Comparison of ENCODE assay signal across 8 cellular contexts in genomic region chr3:58237238-58237939, GRCh38. TPM values are rescaled to one million over a fixed set of nuclear protein-coding genes. Genes with fewer than 3 reads are reported as not detected.
DNase-seq lines count a peak whose midpoint lies in the region; ATAC-seq and TF ChIP-seq lines count a peak whose summit lies in the region.

A gene with protein sequence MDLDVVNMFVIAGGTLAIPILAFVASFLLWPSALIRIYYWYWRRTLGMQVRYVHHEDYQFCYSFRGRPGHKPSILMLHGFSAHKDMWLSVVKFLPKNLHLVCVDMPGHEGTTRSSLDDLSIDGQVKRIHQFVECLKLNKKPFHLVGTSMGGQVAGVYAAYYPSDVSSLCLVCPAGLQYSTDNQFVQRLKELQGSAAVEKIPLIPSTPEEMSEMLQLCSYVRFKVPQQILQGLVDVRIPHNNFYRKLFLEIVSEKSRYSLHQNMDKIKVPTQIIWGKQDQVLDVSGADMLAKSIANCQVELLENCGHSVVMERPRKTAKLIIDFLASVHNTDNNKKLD (plus strand): TSS chr3:58237792. CDS start chr3:58256587, 18,795 bp downstream.

- H3K27me3 ChIP-seq in right atrium auricular region = no peaks in the 10 kb centered on the region
- no peaks in the 10 kb centered on the region for H3K27me3 ChIP-seq in uterus

- no peaks in the 10 kb centered on the region for H3K36me3 ChIP-seq in ES-I3 (ENCODE audit: insufficient read depth, low read length)
- H3K36me3 ChIP-seq in right atrium auricular region = no peaks in the 10 kb centered on the region
- H3K36me3 ChIP-seq in uterus = no peaks in the 10 kb centered on the region

- peak within 1 kb of the TSS; percentile 82 for H3K9ac ChIP-seq in ES-I3 (ENCODE audit: low read depth, low read length)

- peak within 1 kb of the TSS; percentile 79 for H3K4me3 ChIP-seq in Jurkat, Clone E6-1 (ENCODE audit: low read length)
- peak within 1 kb of the TSS; percentile 74 to 94 for H3K4me3 ChIP-seq in right atrium auricular region
- peak within 1 kb of the TSS; percentile 51 to 80 for H3K4me3 ChIP-seq in uterus

- intact Hi-C loops in uterus (cut with DNase I; ENCODE audit: low total_unique reads) = no loop called here

- TF ChIP-seq CTCF in right atrium auricular region (IDR thresholded peaks at IDR 0.05) (peak in 1 of 2 donors; percentile 81), uterus (IDR thresholded peaks at IDR 0.05) (peak; percentile 29 to 61 (median 44))

- peak within 1 kb of the TSS; percentile 85 to 87 for H3K27ac ChIP-seq in right atrium auricular region
- H3K27ac ChIP-seq in uterus = peak within 1 kb of the TSS; percentile 79 to 84

- H3K9me3 ChIP-seq in ES-I3 (ENCODE audit: control insufficient read depth, insufficient read depth, low read length) (no peaks in the 10 kb centered on the region), right atrium auricular region (no peaks in the 10 kb centered on the region), uterus (no peaks in the 10 kb centered on the region)

- peaks cover 5% of the 10 kb centered on the region; the same call in 1 of the 2 replicates for H3K4me1 ChIP-seq in ES-I3 (ENCODE audit: insufficient read depth, low read length)
- H3K4me1 ChIP-seq in right atrium auricular region = peaks cover 0 to 30% of the 10 kb centered on the region in 2 donors
- H3K4me1 ChIP-seq in uterus = peaks cover 0 to 4% of the 10 kb centered on the region in 2 donors

- peak; percentile 11 to 34 for TF ChIP-seq POLR2A in uterus (IDR thresholded peaks at IDR 0.05)

- peak; percentile 61 for DNase-seq in Jurkat, Clone E6-1 (ENCODE audit: low read depth, low spot score)
- DNase-seq in SW480 (ENCODE audit: low spot score) (peak; percentile 74), amniotic epithelial cell (ENCODE audit: low read depth) (peak; percentile 47), right atrium auricular region (ENCODE audit: low spot score) (peak; percentile 72), putamen (ENCODE audit: low spot score) (peak; percentile 80), uterus (peak; percentile 72 to 80)

- ATAC-seq in GM21576 (IDR thresholded peaks at IDR 0.05; ENCODE audit: unreplicated experiment) = peak; percentile 67

RNA-seq across cellular contexts. Expression of the gene that starts here (rescaled TPM):
- 8.5 TPM for polyA plus RNA-seq in Jurkat, Clone E6-1 (2012; ENCODE audit: insufficient read depth, insufficient read length)
- 10 to 100 TPM; 11.3 to 13.8 TPM for total RNA-seq in right atrium auricular region
- 10 to 100 TPM in 3 of 4 donors, 1 to 10 TPM in 1; 6.7 to 20.6 (median 15.8) TPM for total RNA-seq in uterus

Comparison
In these comparisons a context has a peak if more than half of its experiments do, and no peak if none do; other contexts are left out.
1. Peak in every context shown above with its lines: DNase-seq, ATAC-seq, H3K4me3 ChIP-seq and H3K27ac ChIP-seq.